Comparison of ENCODE assay signal across 25 cellular contexts in the genomic region with DNA sequence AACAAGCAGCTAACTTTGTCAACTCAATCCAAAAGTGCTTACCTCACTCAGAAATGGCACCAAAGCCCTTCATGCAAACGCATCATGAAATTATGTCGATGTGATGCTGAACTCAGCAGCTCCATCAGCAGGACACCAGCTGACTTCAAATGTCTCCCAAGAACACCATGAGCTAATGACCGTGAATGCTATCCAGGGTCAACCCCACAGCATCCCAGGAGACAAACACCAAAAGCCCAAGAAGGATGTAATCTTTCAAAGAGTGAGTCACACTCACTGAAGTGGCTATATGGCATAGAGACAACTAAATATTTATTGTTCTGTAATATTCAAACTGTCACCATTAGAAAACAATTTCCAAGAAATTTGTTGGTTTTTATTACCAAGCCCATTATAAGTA.
A peak's percentile ranks its signal among the peaks of the same experiment; 100 is the strongest.
DNase-seq lines count a peak whose midpoint lies in the region; ATAC-seq and TF ChIP-seq lines count a peak whose summit lies in the region.
"Had no signal": no experiment of that assay in that cellular context is flagged by ENCODE, and none has a peak within 500 bp of the region (broad histone marks: within the 10 kb centered on the region; RNA-seq: fewer than 3 reads in every experiment).

No MANE protein-coding gene starts in this region.

- H3K4me3 ChIP-seq in heart left ventricle = no peak overlapping the region
- no peak overlapping the region for H3K4me3 ChIP-seq in right atrium auricular region
- H3K4me3 ChIP-seq in SJCRH30 = no peak overlapping the region
- no peak overlapping the region for H3K4me3 ChIP-seq in fibroblast of pulmonary artery (replicated peaks; ENCODE audit: low read depth, low read length)
- H3K4me3 ChIP-seq: testis had no signal

- no peak for TF ChIP-seq POLR2A in heart left ventricle (IDR thresholded peaks at IDR 0.05)

- WGBS in heart left ventricle, 4 donors = 64 to 88% (median 80%) methylated on average over 3 of the region's 3 CpGs

- H3K9me3 Mint-ChIP-seq in glutamatergic neuron (ENCODE audit: unreplicated experiment) = no peaks in the 10 kb centered on the region

- H3K9me3 ChIP-seq in heart left ventricle (peaks cover 0 to 12% (median 0%) of the 10 kb centered on the region in 12 donors), right atrium auricular region (no peaks in the 10 kb centered on the region), SJCRH30 (replicated peaks) (no peaks in the 10 kb centered on the region)
- H3K9me3 ChIP-seq: testis had no signal

- ATAC-seq in heart left ventricle (peak in 3 of 4 donors; percentile 34 to 81 (median 72)), GM19395 (IDR thresholded peaks at IDR 0.05; ENCODE audit: unreplicated experiment) (no peak), GM21825 (IDR thresholded peaks at IDR 0.05; ENCODE audit: unreplicated experiment) (no peak)
- ATAC-seq: activated naive CD4-positive, alpha-beta T cell treated with anti-CD3 and anti-CD28 coated beads, Interleukin-2, amount 50 U/mL, for 72 hours; T-cell had no signal

- intact Hi-C loops in heart left ventricle (cut with DNase I) = no loop called here

- H3K27ac ChIP-seq in heart left ventricle (no peak overlapping the region), right atrium auricular region (no peak overlapping the region), SJCRH30 (no peak overlapping the region)
- H3K27ac ChIP-seq: epithelial cell of prostate, testis had no signal

- no peaks in the 10 kb centered on the region for H3K4me1 Mint-ChIP-seq in glutamatergic neuron (ENCODE audit: low read depth, unreplicated experiment)
- H3K4me1 Mint-ChIP-seq: nephron, T-cell had no signal

- H3K27ac Mint-ChIP-seq in glutamatergic neuron (ENCODE audit: unreplicated experiment) = no peak overlapping the region
- H3K27ac Mint-ChIP-seq: activated naive CD4-positive, alpha-beta T cell treated with anti-CD3 and anti-CD28 coated beads, Interleukin-2, amount 50 U/mL, for 72 hours; brain; memory B cell; nephron; T-cell had no signal

- DNase-seq in heart left ventricle = peak in 2 of 5 donors; percentile 35 to 40
- DNase-seq in right atrium auricular region (ENCODE audit: low spot score) = no peak
- peak; percentile 20 to 36 for DNase-seq in SJCRH30
- peak; percentile 33 for DNase-seq in fibroblast of pulmonary artery (ENCODE audit: low read depth)
- no peak for DNase-seq in germinal center (ENCODE audit: low spot score)
- DNase-seq in glutamatergic neuron = no peak
- DNase-seq: activated CD4-positive, alpha-beta T cell treated with anti-CD3 and anti-CD28 coated beads, Interleukin-2, amount 50 U/mL, for 48 hours; activated T-cell treated with anti-CD3 and anti-CD28 coated beads, Interleukin-2, amount 50 U/mL, for 1 hour; dermis blood vessel endothelial cell; DMS153; head of caudate nucleus; MM.1S; NCI-H1694 treated with DMSO at 0.1 percent for 48 hours; NCI-H345; RPMI8226; stimulated activated CD4-positive, alpha-beta T cell treated with anti-CD3 and anti-CD28 coated beads, Interleukin-12 subunit alpha, Interleukin-12 subunit beta, amount 100 ng/mL, for 4 hours; T-cell; testis had no signal

- H3K36me3 Mint-ChIP-seq in glutamatergic neuron (ENCODE audit: unreplicated experiment) = no peaks in the 10 kb centered on the region
- H3K36me3 Mint-ChIP-seq: activated naive CD4-positive, alpha-beta T cell treated with anti-CD3 and anti-CD28 coated beads, Interleukin-2, amount 50 U/mL, for 72 hours; brain; T-cell had no signal

- no peaks in the 10 kb centered on the region for H3K36me3 ChIP-seq in heart left ventricle
- H3K36me3 ChIP-seq in right atrium auricular region = no peaks in the 10 kb centered on the region
- no peaks in the 10 kb centered on the region for H3K36me3 ChIP-seq in SJCRH30

- H3K27me3 Mint-ChIP-seq in glutamatergic neuron (ENCODE audit: unreplicated experiment) = no peaks in the 10 kb centered on the region
- H3K27me3 Mint-ChIP-seq: memory B cell, T-cell had no signal

- TF ChIP-seq CTCF in heart left ventricle (IDR thresholded peaks at IDR 0.05) (no peak), right atrium auricular region (IDR thresholded peaks at IDR 0.05) (no peak), fibroblast of pulmonary artery (IDR thresholded peaks at IDR 0.05; ENCODE audit: low read length, missing control alignments) (no peak), glutamatergic neuron (IDR thresholded peaks at IDR 0.05; ENCODE audit: partially characterized antibody, unreplicated experiment) (no peak)

- H3K27me3 ChIP-seq in heart left ventricle (no peaks in the 10 kb centered on the region), right atrium auricular region (no peaks in the 10 kb centered on the region), SJCRH30 (no peaks in the 10 kb centered on the region)
- H3K27me3 ChIP-seq: testis had no signal

- peaks cover 0 to 2% (median 0%) of the 10 kb centered on the region in 12 donors for H3K4me1 ChIP-seq in heart left ventricle
- H3K4me1 ChIP-seq in right atrium auricular region = no peaks in the 10 kb centered on the region
- H3K4me1 ChIP-seq in SJCRH30 = no peaks in the 10 kb centered on the region
- H3K4me1 ChIP-seq: testis had no signal

- H3K4me3 Mint-ChIP-seq in glutamatergic neuron (ENCODE audit: unreplicated experiment) = no peak overlapping the region
- H3K4me3 Mint-ChIP-seq: brain, memory B cell, nephron, T-cell had no signal

Comparison
In these comparisons a context has a peak if more than half of its experiments do, and no peak if none do; other contexts are left out.
1. ATAC-seq: peak in heart left ventricle (3 of 4); none in GM19395 (single experiment) and GM21825 (single experiment).
2. DNase-seq: peak in SJCRH30 (2 of 2) and fibroblast of pulmonary artery (single experiment); none in right atrium auricular region (single experiment), germinal center (single experiment) and glutamatergic neuron (single experiment).